Comparison of ENCODE assay signal across 2 cellular contexts in genomic region chr2:177747384-177747783, GRCh38.
TF ChIP-seq lines count a peak whose summit lies in the region.

No MANE protein-coding gene starts in this region.

TF ChIP-seq in K562, 482 proteins besides CTCF, POLR2A, EP300 and RAD21 (continued from another document):
- no peak for TF ChIP-seq CLOCK (CRISPR knock-in tag; IDR thresholded peaks at IDR 0.05; ENCODE audit: borderline replicate concordance)
- 0 out of 2 replicates have a peak, but pooled peaks have one; percentile 9 for TF ChIP-seq CXXC5 (CRISPR knock-in tag; IDR thresholded peaks at IDR 0.05)
- TF ChIP-seq SP2 (IDR thresholded peaks at IDR 0.05; ENCODE audit: extremely low read depth, low read depth, low read length, poor library complexity, severe bottlenecking): no peak
- 0 out of 2 replicates have a peak, but pooled peaks have one; percentile 57 for TF ChIP-seq CREB3 (tag; conservative IDR thresholded peaks at IDR 0.05; ENCODE audit: low read depth)
- no peak for TF ChIP-seq NR4A1 (CRISPR knock-in tag; IDR thresholded peaks at IDR 0.05)
- TF ChIP-seq NR4A1 (tag; IDR thresholded peaks at IDR 0.05): 0 out of 2 replicates have a peak, but pooled peaks have one; percentile 21
- TF ChIP-seq ZNF740 (CRISPR knock-in tag; IDR thresholded peaks at IDR 0.05): no peak
- TF ChIP-seq ZNF740 (tag; IDR thresholded peaks at IDR 0.05): 0 out of 4 replicates have a peak, but pooled peaks of 1 of the 2 experiments have one; percentile 22
- TF ChIP-seq NFIC (IDR thresholded peaks at IDR 0.05): peak; percentile 74

TF ChIP-seq in H1, 55 proteins besides CTCF, POLR2A, EP300 and RAD21 (continued from another document):
- TF ChIP-seq ATF3 (IDR thresholded peaks at IDR 0.05; ENCODE audit: insufficient read depth, low read depth, low read length) (no peak), TAF7 (optimal IDR thresholded peaks at IDR 0.05; ENCODE audit: borderline replicate concordance, low read depth, low read length) (no peak), CHD1 (IDR thresholded peaks at IDR 0.05; ENCODE audit: low read depth, low read length) (no peak), BCL11A (IDR thresholded peaks at IDR 0.05; ENCODE audit: low read depth in 2 of 2, low read length in 2 of 2) (no peak), PHF8 (conservative IDR thresholded peaks at IDR 0.05; ENCODE audit: low read depth, low read length) (no peak)
